11 cellular contexts compared by ENCODE assay signal in genomic region chr10:92677708-92678107, GRCh38. TPM values are rescaled to one million over a fixed set of nuclear protein-coding genes. Genes with fewer than 3 reads are reported as not detected.
"Had no signal": no experiment of that assay in that cellular context is flagged by ENCODE, and none has a peak within 500 bp of the region (broad histone marks: within the 10 kb centered on the region; RNA-seq: fewer than 3 reads in every experiment).

No MANE protein-coding gene starts in this region.

- FAIRE-seq: H1 had no signal

- ATAC-seq: GM23338, HCT116 had no signal

- H3K4me2 ChIP-seq: GM23338 had no signal

- H3K4me3 ChIP-seq: GM23248, GM23338, HAP-1 had no signal

- H3K27ac ChIP-seq: GM23248 had no signal

- H3K9me3 Mint-ChIP-seq: HFFc6 had no signal

- H3K9ac ChIP-seq: GM23248 had no signal

- H3K36me3 ChIP-seq: HAP-1 had no signal

- H3K4me1 ChIP-seq: HAP-1 had no signal

- H2AFZ ChIP-seq: GM23248, GM23338 had no signal

- DNase-seq: GM23248, GOT3, H7, H9, HCEC 1CT, HFFc6 had no signal

- H3K9me3 ChIP-seq: HAP-1 had no signal

- H3K27ac Mint-ChIP-seq: GM23338, HFFc6 had no signal

RNA-seq across cellular contexts. Expression of gene HHEX, which starts 12.0 kb away (rescaled TPM):
- total RNA-seq: H4 had no signal
